Comparison of ENCODE assay signal across 26 cellular contexts in the genomic region with DNA sequence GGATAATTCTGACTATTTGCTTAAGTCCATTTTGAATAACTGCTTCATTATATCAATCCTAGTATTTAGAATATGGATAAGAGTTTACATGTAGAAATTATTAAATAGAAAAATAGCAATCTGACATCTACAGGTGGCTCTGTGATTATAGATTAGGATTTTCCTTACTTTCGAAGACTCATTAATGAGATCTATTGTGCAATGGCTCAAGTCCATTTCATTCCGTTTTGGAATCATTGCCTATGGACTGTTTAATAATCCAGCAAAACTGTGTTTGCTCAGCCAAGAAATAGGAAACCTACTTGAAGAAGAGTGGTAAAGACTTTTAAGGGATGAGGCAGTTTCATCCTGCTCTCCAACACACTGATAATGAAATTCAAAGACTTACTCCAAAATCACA.
"Had no signal": no experiment of that assay in that cellular context is flagged by ENCODE, and none has a peak within 500 bp of the region (broad histone marks: within the 10 kb centered on the region; RNA-seq: fewer than 3 reads in every experiment).

No MANE protein-coding gene starts in this region.

- H3K4me3 ChIP-seq: colonic mucosa, esophagus squamous epithelium, gastrocnemius medialis, heart right ventricle, left lung, lower lobe of right lung, mucosa of descending colon had no signal

- H3K27me3 ChIP-seq: colonic mucosa, esophagus squamous epithelium, gastrocnemius medialis, heart right ventricle, left lung had no signal

- FAIRE-seq: endometrium, islet of Langerhans, keratinocyte had no signal

- DNase-seq: colonic mucosa; cortex of kidney; effector CD8-positive, alpha-beta T cell; effector memory CD8-positive, alpha-beta T cell; endodermal cell; erythroblast; esophagus squamous epithelium; foreskin fibroblast; foreskin melanocyte; gastrocnemius medialis; glutamatergic neuron; head of caudate nucleus; heart right ventricle; hippocampal formation; left cardiac atrium; left lung; left ventricle myocardium superior; lower lobe of right lung; mesenchymal stem cell; mucosa of descending colon; naive B cell had no signal

- H3K9me3 ChIP-seq: colonic mucosa, esophagus squamous epithelium, gastrocnemius medialis, heart right ventricle, left lung, lower lobe of right lung, mucosa of descending colon had no signal

- H3K27ac ChIP-seq: colonic mucosa, epithelial cell of prostate, esophagus squamous epithelium, gastrocnemius medialis, heart right ventricle, left lung, lower lobe of right lung had no signal

- H3K36me3 ChIP-seq: colonic mucosa, esophagus squamous epithelium, gastrocnemius medialis, heart right ventricle, left lung, lower lobe of right lung had no signal

- H3K4me1 ChIP-seq: colonic mucosa, gastrocnemius medialis, heart right ventricle, left lung, lower lobe of right lung had no signal

- ATAC-seq: effector memory CD8-positive, alpha-beta T cell; esophagus mucosa; gastrocnemius medialis; heart right ventricle; left cardiac atrium; left lung; left ventricle myocardium superior; lower lobe of right lung; mucosa of descending colon had no signal
